ENCODE assay signal across 22 cellular contexts in the genomic region with DNA sequence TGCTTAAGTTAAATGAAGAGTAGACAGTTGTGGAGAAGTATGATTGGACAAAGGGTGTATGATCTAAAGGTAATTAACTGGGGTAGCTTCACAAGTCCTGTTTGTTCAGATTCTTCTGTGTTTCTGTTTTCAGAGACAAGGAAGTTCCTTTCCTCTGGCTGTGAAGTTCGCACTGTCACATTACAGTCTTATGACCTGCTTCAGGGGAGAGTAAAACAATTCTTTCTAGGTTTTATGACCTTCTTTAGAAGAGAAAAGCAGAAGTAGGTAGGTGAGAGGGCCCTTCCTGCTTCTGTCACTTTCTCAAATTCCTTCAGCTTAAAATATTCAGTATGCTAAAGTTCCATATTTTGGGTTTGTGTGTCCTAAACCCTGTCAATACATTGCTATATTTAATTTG.
"Had no signal": no experiment of that assay in that cellular context is flagged by ENCODE, and none has a peak within 500 bp of the region (broad histone marks: within the 10 kb centered on the region; RNA-seq: fewer than 3 reads in every experiment).

No MANE protein-coding gene starts in this region.

- DNase-seq: erythroblast; foreskin keratinocyte; immature natural killer cell; kidney; left colon; left ventricle myocardium superior; mesendoderm; naive B cell; nephron progenitor cell; retina; right lobe of liver; stimulated activated CD4-positive, alpha-beta T cell treated with anti-CD3 and anti-CD28 coated beads, Interleukin-1b, Interleukin-23, amount 100 ng/mL, for 48 hours; stimulated activated CD4-positive, alpha-beta T cell treated with anti-CD3 and anti-CD28 coated beads, Interleukin-4, amount 100 ng/mL, for 24 hours; tibial artery; upper lobe of right lung had no signal

- H3K27ac Mint-ChIP-seq: dendritic cell treated with granulocyte-macrophage colony-stimulating factor and Interleukin-4, amounts not matched to agents 40 ng/mL and 50 ng/mL, for 4 days; immature natural killer cell; naive B cell; nephron progenitor cell; stimulated activated memory B cell treated with anti-CD40 and anti-IgM and Interleukin-4, amounts not matched to agents 10 μg/mL and 1 μg/mL and 100 μg/mL, for 72 hours; stimulated activated naive CD8-positive, alpha-beta T cell treated with anti-CD3 and anti-CD28 coated beads, Interleukin-15, Interleukin-2, amounts not matched to agents 100 ng/mL and 50 ng/mL, for 24 hours had no signal

- H3K4me3 Mint-ChIP-seq: dendritic cell treated with granulocyte-macrophage colony-stimulating factor and Interleukin-4, amounts not matched to agents 40 ng/mL and 50 ng/mL, for 4 days; immature natural killer cell; naive B cell; nephron progenitor cell; stimulated activated memory B cell treated with anti-CD40 and anti-IgM and Interleukin-4, amounts not matched to agents 10 μg/mL and 1 μg/mL and 100 μg/mL, for 72 hours; stimulated activated naive CD8-positive, alpha-beta T cell treated with anti-CD3 and anti-CD28 coated beads, Interleukin-15, Interleukin-2, amounts not matched to agents 100 ng/mL and 50 ng/mL, for 24 hours had no signal

- H3K4me1 ChIP-seq: foreskin keratinocyte, parathyroid adenoma, prostate gland, right lobe of liver, tibial artery, upper lobe of right lung, vagina had no signal

- H3K27me3 Mint-ChIP-seq: dendritic cell treated with granulocyte-macrophage colony-stimulating factor and Interleukin-4, amounts not matched to agents 40 ng/mL and 50 ng/mL, for 4 days; naive B cell; stimulated activated memory B cell treated with anti-CD40 and anti-IgM and Interleukin-4, amounts not matched to agents 10 μg/mL and 1 μg/mL and 100 μg/mL, for 72 hours; stimulated activated naive CD8-positive, alpha-beta T cell treated with anti-CD3 and anti-CD28 coated beads, Interleukin-15, Interleukin-2, amounts not matched to agents 100 ng/mL and 50 ng/mL, for 24 hours had no signal

- H3K9ac ChIP-seq: parathyroid adenoma had no signal

- ATAC-seq: foreskin keratinocyte; left colon; left ventricle myocardium superior; right lobe of liver; stimulated activated memory B cell treated with anti-CD40 and anti-IgM and Interleukin-4, amounts not matched to agents 10 μg/mL and 1 μg/mL and 100 μg/mL, for 72 hours; upper lobe of right lung had no signal

- H3K36me3 ChIP-seq: prostate gland, right lobe of liver, tibial artery, upper lobe of right lung, vagina had no signal

- FAIRE-seq: kidney had no signal

- H3K79me2 ChIP-seq: parathyroid adenoma had no signal

- H2AFZ ChIP-seq: parathyroid adenoma had no signal

- H3K36me3 Mint-ChIP-seq: immature natural killer cell; naive B cell; stimulated activated memory B cell treated with anti-CD40 and anti-IgM and Interleukin-4, amounts not matched to agents 10 μg/mL and 1 μg/mL and 100 μg/mL, for 72 hours had no signal

- H3K4me3 ChIP-seq: lung, prostate gland, right lobe of liver, tibial artery, upper lobe of right lung, vagina had no signal

- H3K9me3 Mint-ChIP-seq: dendritic cell treated with granulocyte-macrophage colony-stimulating factor and Interleukin-4, amounts not matched to agents 40 ng/mL and 50 ng/mL, for 4 days; stimulated activated memory B cell treated with anti-CD40 and anti-IgM and Interleukin-4, amounts not matched to agents 10 μg/mL and 1 μg/mL and 100 μg/mL, for 72 hours; stimulated activated naive CD8-positive, alpha-beta T cell treated with anti-CD3 and anti-CD28 coated beads, Interleukin-15, Interleukin-2, amounts not matched to agents 100 ng/mL and 50 ng/mL, for 24 hours had no signal

- H3K27ac ChIP-seq: foreskin keratinocyte, parathyroid adenoma, prostate gland, right lobe of liver, tibial artery, upper lobe of right lung, vagina had no signal

- H3K4me1 Mint-ChIP-seq: immature natural killer cell; naive B cell; stimulated activated memory B cell treated with anti-CD40 and anti-IgM and Interleukin-4, amounts not matched to agents 10 μg/mL and 1 μg/mL and 100 μg/mL, for 72 hours had no signal

- H3K9me3 ChIP-seq: prostate gland, right lobe of liver, tibial artery, upper lobe of right lung, vagina had no signal

- H3K27me3 ChIP-seq: foreskin keratinocyte, right lobe of liver, tibial artery, upper lobe of right lung, vagina had no signal
